Comparison of ENCODE assay signal across 1 cellular context in the genomic region with DNA sequence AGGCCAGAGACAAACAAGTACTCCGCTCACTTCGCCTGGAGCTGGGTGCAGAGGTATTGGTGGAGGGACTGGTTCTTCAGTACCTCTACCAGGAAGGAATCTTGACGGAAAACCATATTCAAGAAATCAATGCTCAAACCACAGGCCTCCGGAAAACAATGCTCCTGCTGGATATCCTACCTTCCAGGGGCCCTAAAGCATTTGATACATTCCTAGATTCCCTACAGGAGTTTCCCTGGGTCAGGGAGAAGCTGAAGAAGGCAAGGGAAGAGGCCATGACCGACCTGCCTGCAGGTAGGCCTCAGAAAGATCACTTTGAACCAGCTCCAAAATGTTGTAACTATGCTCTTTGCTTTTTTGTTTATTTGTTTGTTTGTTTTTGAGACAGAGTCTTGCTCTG.
TF ChIP-seq lines count a peak whose summit lies in the region.

No MANE protein-coding gene starts in this region.

TF ChIP-seq in GM23338, 12 proteins besides CTCF, POLR2A, EP300 and RAD21 (continued from another document):
- TF ChIP-seq, protein P1, sequence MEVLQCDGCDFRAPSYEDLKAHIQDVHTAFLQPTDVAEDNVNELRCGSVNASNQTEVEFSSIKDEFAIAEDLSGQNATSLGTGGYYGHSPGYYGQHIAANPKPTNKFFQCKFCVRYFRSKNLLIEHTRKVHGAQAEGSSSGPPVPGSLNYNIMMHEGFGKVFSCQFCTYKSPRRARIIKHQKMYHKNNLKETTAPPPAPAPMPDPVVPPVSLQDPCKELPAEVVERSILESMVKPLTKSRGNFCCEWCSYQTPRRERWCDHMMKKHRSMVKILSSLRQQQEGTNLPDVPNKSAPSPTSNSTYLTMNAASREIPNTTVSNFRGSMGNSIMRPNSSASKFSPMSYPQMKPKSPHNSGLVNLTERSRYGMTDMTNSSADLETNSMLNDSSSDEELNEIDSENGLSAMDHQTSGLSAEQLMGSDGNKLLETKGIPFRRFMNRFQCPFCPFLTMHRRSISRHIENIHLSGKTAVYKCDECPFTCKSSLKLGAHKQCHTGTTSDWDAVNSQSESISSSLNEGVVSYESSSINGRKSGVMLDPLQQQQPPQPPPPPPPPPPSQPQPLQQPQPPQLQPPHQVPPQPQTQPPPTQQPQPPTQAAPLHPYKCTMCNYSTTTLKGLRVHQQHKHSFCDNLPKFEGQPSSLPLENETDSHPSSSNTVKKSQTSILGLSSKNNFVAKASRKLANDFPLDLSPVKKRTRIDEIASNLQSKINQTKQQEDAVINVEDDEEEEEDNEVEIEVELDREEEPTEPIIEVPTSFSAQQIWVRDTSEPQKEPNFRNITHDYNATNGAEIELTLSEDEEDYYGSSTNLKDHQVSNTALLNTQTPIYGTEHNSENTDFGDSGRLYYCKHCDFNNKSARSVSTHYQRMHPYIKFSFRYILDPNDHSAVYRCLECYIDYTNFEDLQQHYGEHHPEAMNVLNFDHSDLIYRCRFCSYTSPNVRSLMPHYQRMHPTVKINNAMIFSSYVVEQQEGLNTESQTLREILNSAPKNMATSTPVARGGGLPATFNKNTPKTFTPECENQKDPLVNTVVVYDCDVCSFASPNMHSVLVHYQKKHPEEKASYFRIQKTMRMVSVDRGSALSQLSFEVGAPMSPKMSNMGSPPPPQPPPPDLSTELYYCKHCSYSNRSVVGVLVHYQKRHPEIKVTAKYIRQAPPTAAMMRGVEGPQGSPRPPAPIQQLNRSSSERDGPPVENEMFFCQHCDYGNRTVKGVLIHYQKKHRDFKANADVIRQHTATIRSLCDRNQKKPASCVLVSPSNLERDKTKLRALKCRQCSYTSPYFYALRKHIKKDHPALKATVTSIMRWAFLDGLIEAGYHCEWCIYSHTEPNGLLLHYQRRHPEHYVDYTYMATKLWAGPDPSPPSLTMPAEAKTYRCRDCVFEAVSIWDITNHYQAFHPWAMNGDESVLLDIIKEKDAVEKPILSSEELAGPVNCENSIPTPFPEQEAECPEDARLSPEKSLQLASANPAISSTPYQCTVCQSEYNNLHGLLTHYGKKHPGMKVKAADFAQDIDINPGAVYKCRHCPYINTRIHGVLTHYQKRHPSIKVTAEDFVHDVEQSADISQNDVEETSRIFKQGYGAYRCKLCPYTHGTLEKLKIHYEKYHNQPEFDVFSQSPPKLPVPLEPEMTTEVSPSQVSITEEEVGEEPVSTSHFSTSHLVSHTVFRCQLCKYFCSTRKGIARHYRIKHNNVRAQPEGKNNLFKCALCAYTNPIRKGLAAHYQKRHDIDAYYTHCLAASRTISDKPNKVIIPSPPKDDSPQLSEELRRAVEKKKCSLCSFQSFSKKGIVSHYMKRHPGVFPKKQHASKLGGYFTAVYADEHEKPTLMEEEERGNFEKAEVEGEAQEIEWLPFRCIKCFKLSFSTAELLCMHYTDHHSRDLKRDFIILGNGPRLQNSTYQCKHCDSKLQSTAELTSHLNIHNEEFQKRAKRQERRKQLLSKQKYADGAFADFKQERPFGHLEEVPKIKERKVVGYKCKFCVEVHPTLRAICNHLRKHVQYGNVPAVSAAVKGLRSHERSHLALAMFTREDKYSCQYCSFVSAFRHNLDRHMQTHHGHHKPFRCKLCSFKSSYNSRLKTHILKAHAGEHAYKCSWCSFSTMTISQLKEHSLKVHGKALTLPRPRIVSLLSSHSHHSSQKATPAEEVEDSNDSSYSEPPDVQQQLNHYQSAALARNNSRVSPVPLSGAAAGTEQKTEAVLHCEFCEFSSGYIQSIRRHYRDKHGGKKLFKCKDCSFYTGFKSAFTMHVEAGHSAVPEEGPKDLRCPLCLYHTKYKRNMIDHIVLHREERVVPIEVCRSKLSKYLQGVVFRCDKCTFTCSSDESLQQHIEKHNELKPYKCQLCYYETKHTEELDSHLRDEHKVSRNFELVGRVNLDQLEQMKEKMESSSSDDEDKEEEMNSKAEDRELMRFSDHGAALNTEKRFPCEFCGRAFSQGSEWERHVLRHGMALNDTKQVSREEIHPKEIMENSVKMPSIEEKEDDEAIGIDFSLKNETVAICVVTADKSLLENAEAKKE (CRISPR knock-in tag; IDR thresholded peaks at IDR 0.05), result no peak
- TF ChIP-seq, protein P2, sequence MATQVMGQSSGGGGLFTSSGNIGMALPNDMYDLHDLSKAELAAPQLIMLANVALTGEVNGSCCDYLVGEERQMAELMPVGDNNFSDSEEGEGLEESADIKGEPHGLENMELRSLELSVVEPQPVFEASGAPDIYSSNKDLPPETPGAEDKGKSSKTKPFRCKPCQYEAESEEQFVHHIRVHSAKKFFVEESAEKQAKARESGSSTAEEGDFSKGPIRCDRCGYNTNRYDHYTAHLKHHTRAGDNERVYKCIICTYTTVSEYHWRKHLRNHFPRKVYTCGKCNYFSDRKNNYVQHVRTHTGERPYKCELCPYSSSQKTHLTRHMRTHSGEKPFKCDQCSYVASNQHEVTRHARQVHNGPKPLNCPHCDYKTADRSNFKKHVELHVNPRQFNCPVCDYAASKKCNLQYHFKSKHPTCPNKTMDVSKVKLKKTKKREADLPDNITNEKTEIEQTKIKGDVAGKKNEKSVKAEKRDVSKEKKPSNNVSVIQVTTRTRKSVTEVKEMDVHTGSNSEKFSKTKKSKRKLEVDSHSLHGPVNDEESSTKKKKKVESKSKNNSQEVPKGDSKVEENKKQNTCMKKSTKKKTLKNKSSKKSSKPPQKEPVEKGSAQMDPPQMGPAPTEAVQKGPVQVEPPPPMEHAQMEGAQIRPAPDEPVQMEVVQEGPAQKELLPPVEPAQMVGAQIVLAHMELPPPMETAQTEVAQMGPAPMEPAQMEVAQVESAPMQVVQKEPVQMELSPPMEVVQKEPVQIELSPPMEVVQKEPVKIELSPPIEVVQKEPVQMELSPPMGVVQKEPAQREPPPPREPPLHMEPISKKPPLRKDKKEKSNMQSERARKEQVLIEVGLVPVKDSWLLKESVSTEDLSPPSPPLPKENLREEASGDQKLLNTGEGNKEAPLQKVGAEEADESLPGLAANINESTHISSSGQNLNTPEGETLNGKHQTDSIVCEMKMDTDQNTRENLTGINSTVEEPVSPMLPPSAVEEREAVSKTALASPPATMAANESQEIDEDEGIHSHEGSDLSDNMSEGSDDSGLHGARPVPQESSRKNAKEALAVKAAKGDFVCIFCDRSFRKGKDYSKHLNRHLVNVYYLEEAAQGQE (IDR thresholded peaks at IDR 0.05; ENCODE audit: unreplicated experiment), result no peak
- no peak for TF ChIP-seq ZNF114 (CRISPR knock-in tag; IDR thresholded peaks at IDR 0.05)
- no peak for TF ChIP-seq POLR2AphosphoS5 (IDR thresholded peaks at IDR 0.05; ENCODE audit: low read depth)
- TF ChIP-seq JUNB (IDR thresholded peaks at IDR 0.05; ENCODE audit: unreplicated experiment), result no peak
- no peak for TF ChIP-seq NANOG (IDR thresholded peaks at IDR 0.05; ENCODE audit: borderline replicate concordance)
- TF ChIP-seq EZH2 (IDR thresholded peaks at IDR 0.05; ENCODE audit: low read depth, unreplicated experiment), result no peak
- no peak for TF ChIP-seq STAT1 (IDR thresholded peaks at IDR 0.05; ENCODE audit: unreplicated experiment)
